Comparison of ENCODE assay signal across 1 cellular context in genomic region chr7:154177584-154177983, GRCh38.
TF ChIP-seq lines count a peak whose summit lies in the region.

No MANE protein-coding gene starts in this region.

TF ChIP-seq in K562, 482 proteins besides CTCF, POLR2A, EP300 and RAD21 (continued from another document):
- TF ChIP-seq CHD7 (IDR thresholded peaks at IDR 0.05; ENCODE audit: low read depth, low read length): peak; percentile 93
